Comparison of ENCODE assay signal across 13 cellular contexts in the genomic region with DNA sequence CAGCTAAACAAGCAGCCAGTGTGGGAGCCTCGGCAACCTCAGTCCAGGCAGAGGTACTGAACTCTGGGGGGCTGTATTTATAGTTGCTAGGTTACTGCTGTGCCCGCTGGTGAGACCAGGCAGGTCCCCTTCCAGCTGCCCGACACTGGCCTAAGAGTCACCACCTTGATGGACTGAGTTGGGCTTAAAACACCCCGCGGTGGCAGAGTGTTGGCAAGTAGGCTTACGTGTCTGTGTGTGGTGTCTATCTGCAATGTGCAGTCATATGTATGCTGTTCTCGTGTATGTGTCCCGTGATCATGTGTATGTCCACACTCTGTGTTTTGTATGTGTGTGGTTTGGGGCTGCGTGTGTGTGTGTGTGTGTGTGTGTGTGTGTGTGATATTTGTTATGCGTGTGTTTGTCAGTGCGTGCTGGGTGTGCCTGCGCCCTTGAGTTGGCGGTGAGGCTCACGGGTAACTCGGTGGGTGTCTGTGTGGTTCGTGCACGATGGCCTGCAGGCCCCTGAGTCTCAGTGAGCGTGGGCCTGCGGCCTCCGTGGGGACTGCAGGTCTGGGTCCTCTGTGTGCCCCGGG.
DNase-seq lines count a peak whose midpoint lies in the region; ATAC-seq, FAIRE-seq and TF ChIP-seq lines count a peak whose summit lies in the region.
"Had no signal": no experiment of that assay in that cellular context is flagged by ENCODE, and none has a peak within 500 bp of the region (broad histone marks: within the 10 kb centered on the region; RNA-seq: fewer than 3 reads in every experiment).

No MANE protein-coding gene starts in this region.

- peak overlapping the region; percentile 74 for H3K4me3 Mint-ChIP-seq in CD4-positive, alpha-beta T cell
- H3K4me3 Mint-ChIP-seq in effector memory CD8-positive, alpha-beta T cell: peak overlapping the region; percentile 56 to 90
- H3K4me3 Mint-ChIP-seq: neural crest cell had no signal

- H3K27me3 ChIP-seq in CD4-positive, alpha-beta T cell (ENCODE audit: control insufficient read depth, insufficient read depth, low read length): peaks cover 95% of the 10 kb centered on the region
- H3K27me3 ChIP-seq in Peyer's patch: peaks cover 0 to 88% of the 10 kb centered on the region in 2 donors
- H3K27me3 ChIP-seq in osteoblast (ENCODE audit: insufficient read depth, low read length): peaks cover 97% of the 10 kb centered on the region

- H3K36me3 ChIP-seq in Peyer's patch: no peaks in the 10 kb centered on the region
- no peaks in the 10 kb centered on the region for H3K36me3 ChIP-seq in osteoblast (ENCODE audit: insufficient read depth, low read length)
- H3K36me3 ChIP-seq: brain microvascular endothelial cell, gastroesophageal sphincter, HAP-1 had no signal

- no peak overlapping the region for H3K27ac ChIP-seq in CD4-positive, alpha-beta T cell (ENCODE audit: low read depth, low read length)
- H3K27ac ChIP-seq in Peyer's patch: no peak overlapping the region
- H3K27ac ChIP-seq in osteoblast (ENCODE audit: low read depth, low read length): no peak overlapping the region
- H3K27ac ChIP-seq: brain microvascular endothelial cell, gastroesophageal sphincter had no signal

- no peaks in the 10 kb centered on the region for H3K79me2 ChIP-seq in osteoblast (ENCODE audit: insufficient read depth, low read length)

- CTCF ChIA-PET in CD4-positive, alpha-beta T cell (lab: Charles Lee): interaction anchor here (1.0 to 2.6 kb wide), 2 partner anchors 11 to 49 kb away, joined by 3 to 10 read pairs; no protein-coding TSS in a partner anchor

- H3K36me3 Mint-ChIP-seq in CD4-positive, alpha-beta T cell (ENCODE audit: low read depth): no peaks in the 10 kb centered on the region
- peaks cover under 1% of the 10 kb centered on the region for H3K36me3 Mint-ChIP-seq in effector memory CD8-positive, alpha-beta T cell (ENCODE audit: insufficient read depth)

- H3K9me3 Mint-ChIP-seq in CD4-positive, alpha-beta T cell: no peaks in the 10 kb centered on the region
- no peaks in the 10 kb centered on the region for H3K9me3 Mint-ChIP-seq in effector memory CD8-positive, alpha-beta T cell
- H3K9me3 Mint-ChIP-seq: neural crest cell had no signal

- POLR2A ChIA-PET in CD4-positive, alpha-beta T cell (lab: Charles Lee): interaction anchor here (0.9 to 1.0 kb wide), 2 partner anchors 16 to 49 kb away, joined by 3 read pairs; no protein-coding TSS in a partner anchor

- TF ChIP-seq POLR2A in Peyer's patch (IDR thresholded peaks at IDR 0.05) (no peak), GM12891 (IDR thresholded peaks at IDR 0.05; ENCODE audit: low read depth, low read length) (no peak)

- peak overlapping the region; percentile 50 for H3K4me2 ChIP-seq in osteoblast (ENCODE audit: insufficient read depth, low read length)

- no peaks in the 10 kb centered on the region for H3K9me3 ChIP-seq in CD4-positive, alpha-beta T cell (ENCODE audit: control insufficient read depth, low read length)
- H3K9me3 ChIP-seq in Peyer's patch (no peaks in the 10 kb centered on the region), osteoblast (ENCODE audit: low read depth, low read length) (no peaks in the 10 kb centered on the region)
- H3K9me3 ChIP-seq: gastroesophageal sphincter, HAP-1 had no signal

- peak; percentile 27 for ATAC-seq in CD4-positive, alpha-beta T cell (ENCODE audit: poor library complexity)
- peak; percentile 34 for ATAC-seq in effector memory CD8-positive, alpha-beta T cell (replicated peaks)
- ATAC-seq in HG02798 (IDR thresholded peaks at IDR 0.05; ENCODE audit: poor library complexity, unreplicated experiment): no peak
- no peak for ATAC-seq in HG02763 (IDR thresholded peaks at IDR 0.05; ENCODE audit: unreplicated experiment)
- ATAC-seq: gastroesophageal sphincter had no signal

- H3K4me1 ChIP-seq in Peyer's patch (peaks cover 0 to 18% (median 13%) of the 10 kb centered on the region in 4 donors), osteoblast (ENCODE audit: insufficient read depth, low read length) (no peaks in the 10 kb centered on the region)

- H3K4me1 Mint-ChIP-seq in CD4-positive, alpha-beta T cell (ENCODE audit: low read depth): peaks cover 27% of the 10 kb centered on the region
- peaks cover 20 to 27% of the 10 kb centered on the region in 2 donors for H3K4me1 Mint-ChIP-seq in effector memory CD8-positive, alpha-beta T cell (ENCODE audit: low read depth in 2 of 2)

- H3K27ac Mint-ChIP-seq in CD4-positive, alpha-beta T cell: no peak overlapping the region
- peak overlapping the region in 1 of 2 donors; percentile 39 for H3K27ac Mint-ChIP-seq in effector memory CD8-positive, alpha-beta T cell

- H3K4me3 ChIP-seq in Peyer's patch (peak overlapping the region; percentile 17 to 49 (median 38)), osteoblast (ENCODE audit: insufficient read depth, low read length) (no peak overlapping the region)
- H3K4me3 ChIP-seq: HAP-1 had no signal

- H3K27me3 Mint-ChIP-seq in CD4-positive, alpha-beta T cell: peaks cover 97% of the 10 kb centered on the region
- H3K27me3 Mint-ChIP-seq in effector memory CD8-positive, alpha-beta T cell: peaks cover 98 to 100% of the 10 kb centered on the region in 2 donors

- FAIRE-seq in GM12891 (lab: Jason Lieb, UNC): no peak
- no peak for FAIRE-seq in D721Med (lab: Jason Lieb, UNC)

- no peak for DNase-seq in CD4-positive, alpha-beta T cell
- DNase-seq in Peyer's patch: no peak
- DNase-seq in effector memory CD8-positive, alpha-beta T cell: no peak
- DNase-seq in osteoblast (ENCODE audit: insufficient read length, low spot score, missing footprints): peak; percentile 60
- no peak for DNase-seq in GM12891 (ENCODE audit: insufficient read length, low spot score)
- no peak for DNase-seq in D721Med (ENCODE audit: insufficient read length, low spot score)
- DNase-seq: brain microvascular endothelial cell, NCI-H1105 treated with DMSO at 0.1 percent for 48 hours had no signal

- peaks cover 4% of the 10 kb centered on the region for H4K20me1 ChIP-seq in osteoblast (ENCODE audit: insufficient read depth, low read length)

- intact Hi-C loops in CD4-positive, alpha-beta T cell (cut with DNase I, micrococcal nuclease): loop anchor here in 1 of 2 experiments (2.0 kb wide), 1 partner anchor 14 kb away; no protein-coding TSS in a partner anchor

- TF ChIP-seq CTCF in CD4-positive, alpha-beta T cell (IDR thresholded peaks at IDR 0.05): no peak
- TF ChIP-seq CTCF in Peyer's patch (IDR thresholded peaks at IDR 0.05): no peak
- no peak for TF ChIP-seq CTCF in osteoblast (IDR thresholded peaks at IDR 0.05; ENCODE audit: extremely low read depth, low read depth, low read length)
- no peak for TF ChIP-seq CTCF in D721Med (IDR thresholded peaks at IDR 0.05; ENCODE audit: insufficient read depth, missing control alignments)

- no peak overlapping the region for H2AFZ ChIP-seq in osteoblast (ENCODE audit: low read length)

TF ChIP-seq in GM12891, 5 proteins besides CTCF, POLR2A, EP300 and RAD21:
- TF ChIP-seq PAX5 (IDR thresholded peaks at IDR 0.05; ENCODE audit: insufficient read depth, low read length, severe bottlenecking) (no peak), SPI1 (IDR thresholded peaks at IDR 0.05; ENCODE audit: low read depth, low read length) (no peak), POLR2AphosphoS5 (IDR thresholded peaks at IDR 0.05; ENCODE audit: low read depth, low read length) (no peak), TAF1 (IDR thresholded peaks at IDR 0.05; ENCODE audit: low read depth, low read length) (no peak), POU2F2 (IDR thresholded peaks at IDR 0.05; ENCODE audit: low read depth, low read length) (no peak)

Comparison
In these comparisons a context has a peak if more than half of its experiments do, and no peak if none do; other contexts are left out.
1. ATAC-seq: peak in CD4-positive, alpha-beta T cell (single experiment) and effector memory CD8-positive, alpha-beta T cell (single experiment); none in HG02798 (single experiment) and HG02763 (single experiment).